In the genomic region with DNA sequence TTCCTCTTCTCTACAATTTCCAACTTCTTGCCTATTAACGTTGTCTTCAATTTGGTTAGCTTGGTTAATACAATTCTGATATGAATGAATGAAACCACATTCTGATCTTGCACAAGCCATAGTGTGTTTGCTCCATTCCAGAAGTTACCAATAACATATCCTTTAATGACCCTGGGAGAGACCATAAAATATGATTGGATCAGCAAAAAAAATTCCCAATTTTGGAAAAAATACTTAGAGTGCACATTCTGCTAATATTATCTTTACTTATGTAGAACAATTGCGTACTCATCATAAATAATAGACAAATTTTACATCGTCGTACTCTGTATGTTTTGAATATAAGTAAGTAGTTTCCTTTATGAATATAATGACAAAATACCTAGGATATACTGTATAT, we compare ENCODE assay signal across 23 cellular contexts.
DNase-seq lines count a peak whose midpoint lies in the region; ATAC-seq, FAIRE-seq and TF ChIP-seq lines count a peak whose summit lies in the region.
"Had no signal": no experiment of that assay in that cellular context is flagged by ENCODE, and none has a peak within 500 bp of the region (broad histone marks: within the 10 kb centered on the region; RNA-seq: fewer than 3 reads in every experiment).

No MANE protein-coding gene starts in this region.

- H3K4me2 ChIP-seq in A549 (no peak overlapping the region), K562 (ENCODE audit: insufficient read depth, low read length) (no peak overlapping the region)
- H3K4me2 ChIP-seq: BLaER1 had no signal

- no peaks in the 10 kb centered on the region for H4K20me1 ChIP-seq in K562 (replicated peaks; ENCODE audit: control insufficient read depth, insufficient read depth, low read length)
- H4K20me1 ChIP-seq: BLaER1 had no signal

- WGBS in A549 (ENCODE audit: missing lambda C conversion rate), result 93% methylated on average over 4 of the region's 4 CpGs
- WGBS in K562 (ENCODE audit: insufficient coverage, low coverage, missing lambda C conversion rate), result 4% methylated on average over 4 of the region's 4 CpGs

- intact Hi-C loops in K562 (cut with micrococcal nuclease), result no loop called here

- ATAC-seq in A549 (no peak), K562 (no peak)

- H3K36me3 ChIP-seq in K562 (ENCODE audit: control insufficient read depth, insufficient read depth, low read length), result no peaks in the 10 kb centered on the region
- H3K36me3 ChIP-seq: BE2C, BLaER1 had no signal

- in situ Hi-C loops in K562 (cut with MboI), result no loop called here
- in situ Hi-C loops in GM13976 (cut with MboI; ENCODE audit: low sequenced_read_pairs, unreplicated experiment), result no loop called here

- H3K4me3 ChIP-seq in A549 (no peak overlapping the region), K562 (no peak overlapping the region)
- H3K4me3 ChIP-seq: BLaER1 had no signal

- H2AFZ ChIP-seq in K562 (ENCODE audit: low read depth, low read length), result no peak overlapping the region

- no peaks in the 10 kb centered on the region for H3K9me3 ChIP-seq in A549
- no peaks in the 10 kb centered on the region for H3K9me3 ChIP-seq in K562 (replicated peaks; ENCODE audit: control insufficient read depth, insufficient read depth, low read depth, low read length)
- H3K9me3 ChIP-seq: BE2C, BLaER1 had no signal

- no peak for FAIRE-seq in A549 (lab: Jason Lieb, UNC)
- FAIRE-seq in G401.6 (lab: Jason Lieb, UNC), result peak; percentile 69
- no peak for FAIRE-seq in K562 (lab: Jason Lieb, UNC)
- FAIRE-seq: A204.1, GM12891, GM18507 had no signal

- no peaks in the 10 kb centered on the region for H3K79me2 ChIP-seq in K562 (ENCODE audit: control insufficient read depth, insufficient read depth, low read length)

- no TSS peak for BruUV-seq in K562 (replicated peaks; lab: Mats Ljungman, UMichigan)

- H3K27me3 ChIP-seq in K562 (ENCODE audit: control insufficient read depth in 2 of 2, insufficient read depth in 2 of 2, low read length in 2 of 2), result no peaks in the 10 kb centered on the region
- H3K27me3 ChIP-seq: BE2C, BLaER1 had no signal

- DNase-seq in A549 (ENCODE audit: low read depth in 1 of 2, low spot score in 1 of 2) (no peak), K562 (ENCODE audit: extremely low read depth in 1 of 4, low spot score in 3 of 4) (no peak), GM13976 (ENCODE audit: low spot score) (no peak), HEK293T (ENCODE audit: extremely low spot score) (no peak)
- DNase-seq: 8988T; BE2C; C1 segment of cervical spinal cord; CD4-positive, alpha-beta memory T cell; CD4-positive, CD25-positive, alpha-beta regulatory T cell; CD8-positive, alpha-beta memory T cell; COR-L47; DMS 273 treated with DMSO at 0.1 percent for 48 hours; DMS153; DMS53; DMS79; DND-41; EL; GF-D8 had no signal

- TF ChIP-seq CTCF in A549 (IDR thresholded peaks at IDR 0.05), result no peak
- no peak for TF ChIP-seq CTCF in K562 (IDR thresholded peaks at IDR 0.05 in 2 of 3, conservative IDR thresholded peaks at IDR 0.05 in 1 of 3; ENCODE audit: insufficient read depth in 2 of 3, low read depth in 1 of 3, low read length in 3 of 3)
- TF ChIP-seq CTCF in GM13976 (IDR thresholded peaks at IDR 0.05; ENCODE audit: borderline replicate concordance, control extremely low read depth, extremely low read depth, insufficient read depth, missing control alignments), result no peak

- no peak for TF ChIP-seq RAD21 in A549 (conservative IDR thresholded peaks at IDR 0.05 in 1 of 2, IDR thresholded peaks at IDR 0.05 in 1 of 2)
- no peak for TF ChIP-seq RAD21 in K562 (CRISPR knock-in tag; conservative IDR thresholded peaks at IDR 0.05 in 1 of 2, IDR thresholded peaks at IDR 0.05 in 1 of 2)

- CTCF ChIA-PET in A549 (lab: Yijun Ruan, JAX) (no interaction called here), K562 (lab: Yijun Ruan, JAX; ENCODE audit: low intra/inter-chr PET ratio) (no interaction called here), HEK293T (lab: Yijun Ruan, JAX) (no interaction called here)

- no peak for TF ChIP-seq EP300 in A549 (IDR thresholded peaks at IDR 0.05)
- TF ChIP-seq EP300 in K562 (IDR thresholded peaks at IDR 0.05; ENCODE audit: low read length), result no peak

- H3K9ac ChIP-seq in K562 (ENCODE audit: insufficient read depth in 1 of 2, low read depth in 2 of 2, low read length in 2 of 2), result no peak overlapping the region
- H3K9ac ChIP-seq: BLaER1 had no signal

- H3K4me1 ChIP-seq in A549 (no peaks in the 10 kb centered on the region), K562 (replicated peaks in 1 of 2; ENCODE audit: control insufficient read depth in 2 of 2, insufficient read depth in 2 of 2, low read length in 2 of 2) (no peaks in the 10 kb centered on the region)
- H3K4me1 ChIP-seq: BE2C, BLaER1 had no signal

- no peaks in the 10 kb centered on the region for H3K9me1 ChIP-seq in K562 (ENCODE audit: control insufficient read depth, insufficient read depth, low read length)

- TF ChIP-seq POLR2A in A549 (IDR thresholded peaks at IDR 0.05; ENCODE audit: low read length), result no peak
- no peak for TF ChIP-seq POLR2A in K562 (conservative IDR thresholded peaks at IDR 0.05)

- H3K27ac ChIP-seq in A549 (no peak overlapping the region), K562 (ENCODE audit: extremely low read depth, low read depth, low read length) (no peak overlapping the region)
- H3K27ac ChIP-seq: BLaER1 had no signal

- POLR2A ChIA-PET in A549 (lab: Yijun Ruan, JAX) (no interaction called here), K562 (lab: Yijun Ruan, JAX) (no interaction called here), HEK293T (lab: Yijun Ruan, JAX) (no interaction called here)

TF ChIP-seq in A549, 52 proteins besides CTCF, POLR2A, EP300 and RAD21 (continues in another document):
- no peak for TF ChIP-seq EHMT2 (IDR thresholded peaks at IDR 0.05; ENCODE audit: low read depth)
- TF ChIP-seq GATA3 (IDR thresholded peaks at IDR 0.05; ENCODE audit: borderline replicate concordance), result no peak
- TF ChIP-seq, protein P1, sequence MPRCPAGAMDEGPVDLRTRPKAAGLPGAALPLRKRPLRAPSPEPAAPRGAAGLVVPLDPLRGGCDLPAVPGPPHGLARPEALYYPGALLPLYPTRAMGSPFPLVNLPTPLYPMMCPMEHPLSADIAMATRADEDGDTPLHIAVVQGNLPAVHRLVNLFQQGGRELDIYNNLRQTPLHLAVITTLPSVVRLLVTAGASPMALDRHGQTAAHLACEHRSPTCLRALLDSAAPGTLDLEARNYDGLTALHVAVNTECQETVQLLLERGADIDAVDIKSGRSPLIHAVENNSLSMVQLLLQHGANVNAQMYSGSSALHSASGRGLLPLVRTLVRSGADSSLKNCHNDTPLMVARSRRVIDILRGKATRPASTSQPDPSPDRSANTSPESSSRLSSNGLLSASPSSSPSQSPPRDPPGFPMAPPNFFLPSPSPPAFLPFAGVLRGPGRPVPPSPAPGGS (IDR thresholded peaks at IDR 0.05), result no peak
- TF ChIP-seq CBX2 (IDR thresholded peaks at IDR 0.05; ENCODE audit: borderline replicate concordance, low read depth), result no peak
- peak; percentile 80 for TF ChIP-seq MAFK (IDR thresholded peaks at IDR 0.05; ENCODE audit: partially characterized antibody)

TF ChIP-seq in K562, 482 proteins besides CTCF, POLR2A, EP300 and RAD21:
- TF ChIP-seq ZNF316 (IDR thresholded peaks at IDR 0.05) (peak; percentile 23; the same call in 1 of the 2 replicates), MAFF (IDR thresholded peaks at IDR 0.05; ENCODE audit: low read length) (peak; percentile 21; the same call in 1 of the 2 replicates), CBFB (CRISPR knock-in tag; IDR thresholded peaks at IDR 0.05) (no peak), SMARCB1 (IDR thresholded peaks at IDR 0.05; ENCODE audit: insufficient read length, low read depth) (no peak), MAFK (IDR thresholded peaks at IDR 0.05; ENCODE audit: low read length) (0 out of 2 replicates have a peak, but pooled peaks have one; percentile 21)
TF ChIP-seq in K562: peak in this region for 3.

TF ChIP-seq in HEK293T, 16 proteins besides CTCF, POLR2A, EP300 and RAD21:
- no peak for TF ChIP-seq ZNF384 (IDR thresholded peaks at IDR 0.05)
- no peak for TF ChIP-seq ELF4 (IDR thresholded peaks at IDR 0.05)
- no peak for TF ChIP-seq HDGF (IDR thresholded peaks at IDR 0.05; ENCODE audit: borderline replicate concordance)
- TF ChIP-seq FOXA1 (IDR thresholded peaks at IDR 0.05), result no peak
- no peak for TF ChIP-seq SUZ12 (IDR thresholded peaks at IDR 0.05)
- no peak for TF ChIP-seq NFRKB (IDR thresholded peaks at IDR 0.05)
- TF ChIP-seq SP1 (IDR thresholded peaks at IDR 0.05), result no peak
- no peak for TF ChIP-seq LEF1 (IDR thresholded peaks at IDR 0.05; ENCODE audit: borderline replicate concordance)
- no peak for TF ChIP-seq TARDBP (IDR thresholded peaks at IDR 0.05)
- TF ChIP-seq FOXM1 (IDR thresholded peaks at IDR 0.05; ENCODE audit: borderline replicate concordance), result no peak
- TF ChIP-seq, protein P2, sequence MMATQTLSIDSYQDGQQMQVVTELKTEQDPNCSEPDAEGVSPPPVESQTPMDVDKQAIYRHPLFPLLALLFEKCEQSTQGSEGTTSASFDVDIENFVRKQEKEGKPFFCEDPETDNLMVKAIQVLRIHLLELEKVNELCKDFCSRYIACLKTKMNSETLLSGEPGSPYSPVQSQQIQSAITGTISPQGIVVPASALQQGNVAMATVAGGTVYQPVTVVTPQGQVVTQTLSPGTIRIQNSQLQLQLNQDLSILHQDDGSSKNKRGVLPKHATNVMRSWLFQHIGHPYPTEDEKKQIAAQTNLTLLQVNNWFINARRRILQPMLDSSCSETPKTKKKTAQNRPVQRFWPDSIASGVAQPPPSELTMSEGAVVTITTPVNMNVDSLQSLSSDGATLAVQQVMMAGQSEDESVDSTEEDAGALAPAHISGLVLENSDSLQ (IDR thresholded peaks at IDR 0.05), result no peak
- TF ChIP-seq FOXK2 (IDR thresholded peaks at IDR 0.05), result no peak
- TF ChIP-seq L3MBTL2 (conservative IDR thresholded peaks at IDR 0.05), result no peak
- no peak for TF ChIP-seq CTBP1 (IDR thresholded peaks at IDR 0.05; ENCODE audit: borderline replicate concordance)
- TF ChIP-seq ARNT (IDR thresholded peaks at IDR 0.05), result no peak
- TF ChIP-seq BHLHE40 (IDR thresholded peaks at IDR 0.05; ENCODE audit: borderline replicate concordance), result no peak
